Comparison of ENCODE assay signal across 27 cellular contexts in genomic region chr3:172009736-172010254, GRCh38. TPM values are rescaled to one million over a fixed set of nuclear protein-coding genes. Genes with fewer than 3 reads are reported as not detected.
DNase-seq lines count a peak whose midpoint lies in the region; ATAC-seq, FAIRE-seq and TF ChIP-seq lines count a peak whose summit lies in the region.
"Had no signal": no experiment of that assay in that cellular context is flagged by ENCODE, and none has a peak within 500 bp of the region (broad histone marks: within the 10 kb centered on the region; RNA-seq: fewer than 3 reads in every experiment).

No MANE protein-coding gene starts in this region.

- no peaks in the 10 kb centered on the region; a peak in 1 of 5 replicates for H3K4me1 ChIP-seq in K562 (replicated peaks in 1 of 2; ENCODE audit: control insufficient read depth in 2 of 2, insufficient read depth in 2 of 2, low read length in 2 of 2)
- H3K4me1 ChIP-seq: adrenal gland, foreskin keratinocyte, psoas muscle, upper lobe of right lung had no signal

- no peak for TF ChIP-seq RAD21 in K562 (CRISPR knock-in tag; conservative IDR thresholded peaks at IDR 0.05 in 1 of 2, IDR thresholded peaks at IDR 0.05 in 1 of 2)

- peak overlapping the region; percentile 0 for H3K27ac Mint-ChIP-seq in neural crest cell (ENCODE audit: unreplicated experiment)
- no peak overlapping the region for H3K27ac Mint-ChIP-seq in MCF 10A (ENCODE audit: low read depth, unreplicated experiment)
- H3K27ac Mint-ChIP-seq: activated T-cell treated with anti-CD3 and anti-CD28 coated beads, Interleukin-2, amount 50 U/mL, for 24 hours; CD4-positive, alpha-beta T cell; nephron; T-helper 1 cell treated with Interleukin-12 subunit alpha and Interleukin-12 subunit beta and Interleukin-4 antibody, amounts not matched to agents 30 μg/mL and 1 μg/mL, for 36 hours had no signal

- no peak overlapping the region for H3K27ac ChIP-seq in K562 (ENCODE audit: extremely low read depth, low read depth, low read length)
- H3K27ac ChIP-seq: adrenal gland, brain microvascular endothelial cell, foreskin keratinocyte, GM23248, psoas muscle, upper lobe of right lung had no signal

- FAIRE-seq in K562 (lab: Jason Lieb, UNC) = no peak

- H3K9me3 ChIP-seq in K562 (replicated peaks; ENCODE audit: control insufficient read depth, insufficient read depth, low read depth, low read length) = no peaks in the 10 kb centered on the region
- H3K9me3 ChIP-seq: adrenal gland, psoas muscle, upper lobe of right lung had no signal

- peak; percentile 31; the same call in 2 of the 3 replicates for ATAC-seq in K562
- ATAC-seq: foreskin keratinocyte, psoas muscle, upper lobe of right lung had no signal

- no peak for TF ChIP-seq EP300 in K562 (IDR thresholded peaks at IDR 0.05; ENCODE audit: low read length)

- H3K4me3 ChIP-seq in K562 = no peak overlapping the region
- H3K4me3 ChIP-seq: adrenal gland, GM23248, psoas muscle, upper lobe of right lung had no signal

- in situ Hi-C loops in K562 (cut with MboI) = no loop called here

- H3K27me3 ChIP-seq in K562 (ENCODE audit: control insufficient read depth in 2 of 2, insufficient read depth in 2 of 2, low read length in 2 of 2) = no peaks in the 10 kb centered on the region
- H3K27me3 ChIP-seq: adrenal gland, brain microvascular endothelial cell, foreskin keratinocyte, upper lobe of right lung had no signal

- CTCF ChIA-PET in K562 (lab: Yijun Ruan, JAX; ENCODE audit: low intra/inter-chr PET ratio) = no interaction called here
- CTCF ChIA-PET in MCF 10A (lab: Yijun Ruan, JAX) = no interaction called here

- peak; percentile 56 for DNase-seq in NCI-H1092 treated with DMSO at 0.1 percent for 48 hours (lab: John Stamatoyannopoulos, UW)
- no peak for DNase-seq in NCI-H1092 (lab: John Stamatoyannopoulos, UW)
- DNase-seq in NCI-H2029 (lab: John Stamatoyannopoulos, UW) = peak; percentile 58
- DNase-seq in K562 (ENCODE audit: extremely low read depth in 1 of 4, low spot score in 3 of 4) = no peak
- DNase-seq in neural crest cell (ENCODE audit: low read depth, low spot score) = no peak
- DNase-seq in Ammon's horn (ENCODE audit: low spot score) = no peak
- no peak for DNase-seq in MCF 10A (ENCODE audit: unreplicated experiment)
- DNase-seq in NK-92 (lab: John Stamatoyannopoulos, UW; ENCODE audit: unreplicated experiment) = no peak
- DNase-seq: 8988T; activated CD4-positive, alpha-beta T cell treated with anti-CD3 and anti-CD28 coated beads for 1 hour; activated T-cell treated with anti-CD3 and anti-CD28 coated beads, Interleukin-2, amount 50 U/mL, for 24 hours; adrenal gland; brain microvascular endothelial cell; CD4-positive, alpha-beta T cell; DMS53; foreskin keratinocyte; GDM1; GM23248; Kasumi-1; NCI-H187 treated with DMSO at 0.1 percent for 48 hours; NCI-H345; psoas muscle; RPMI8226; substantia nigra; upper lobe of right lung had no signal

- no peak overlapping the region for H3K4me2 ChIP-seq in K562 (ENCODE audit: insufficient read depth, low read length)

- no peaks in the 10 kb centered on the region for H4K20me1 ChIP-seq in K562 (replicated peaks; ENCODE audit: control insufficient read depth, insufficient read depth, low read length)

- no peak overlapping the region for H3K9ac ChIP-seq in K562 (ENCODE audit: insufficient read depth in 1 of 2, low read depth in 2 of 2, low read length in 2 of 2)
- H3K9ac ChIP-seq: GM23248 had no signal

- peak overlapping the region; percentile 79 for H2AFZ ChIP-seq in K562 (ENCODE audit: low read depth, low read length)
- H2AFZ ChIP-seq: GM23248 had no signal

- peaks cover 19% of the 10 kb centered on the region for H3K4me1 Mint-ChIP-seq in neural crest cell
- H3K4me1 Mint-ChIP-seq in MCF 10A (ENCODE audit: insufficient read depth, unreplicated experiment) = no peaks in the 10 kb centered on the region
- H3K4me1 Mint-ChIP-seq: nephron had no signal

- H3K36me3 Mint-ChIP-seq in neural crest cell (ENCODE audit: low read depth) (no peaks in the 10 kb centered on the region), MCF 10A (ENCODE audit: insufficient read depth, unreplicated experiment) (no peaks in the 10 kb centered on the region)

- H3K27me3 Mint-ChIP-seq in neural crest cell (ENCODE audit: low read depth) = no peaks in the 10 kb centered on the region
- no peaks in the 10 kb centered on the region for H3K27me3 Mint-ChIP-seq in MCF 10A (ENCODE audit: insufficient read depth, unreplicated experiment)
- H3K27me3 Mint-ChIP-seq: activated T-cell treated with anti-CD3 and anti-CD28 coated beads, Interleukin-2, amount 50 U/mL, for 24 hours had no signal

- intact Hi-C loops in K562 (cut with micrococcal nuclease) (no loop called here), MCF 10A (cut with micrococcal nuclease) (no loop called here)

- TF ChIP-seq POLR2A in K562 (conservative IDR thresholded peaks at IDR 0.05) = no peak

- no peak overlapping the region for H3K4me3 Mint-ChIP-seq in neural crest cell
- H3K4me3 Mint-ChIP-seq in MCF 10A (ENCODE audit: unreplicated experiment) = no peak overlapping the region
- H3K4me3 Mint-ChIP-seq: activated T-cell treated with anti-CD3 and anti-CD28 coated beads, Interleukin-2, amount 50 U/mL, for 24 hours; CD4-positive, alpha-beta T cell; nephron; T-helper 1 cell treated with Interleukin-12 subunit alpha and Interleukin-12 subunit beta and Interleukin-4 antibody, amounts not matched to agents 30 μg/mL and 1 μg/mL, for 36 hours had no signal

- H3K36me3 ChIP-seq in K562 (ENCODE audit: control insufficient read depth, insufficient read depth, low read length) = no peaks in the 10 kb centered on the region
- H3K36me3 ChIP-seq: adrenal gland, brain microvascular endothelial cell, upper lobe of right lung had no signal

- no peaks in the 10 kb centered on the region for H3K79me2 ChIP-seq in K562 (ENCODE audit: control insufficient read depth, insufficient read depth, low read length)

- BruUV-seq in K562 (replicated peaks; lab: Mats Ljungman, UMichigan) (no TSS peak), MCF 10A (replicated peaks; lab: Mats Ljungman, UMichigan) (no TSS peak)

- TF ChIP-seq CTCF in K562 (IDR thresholded peaks at IDR 0.05 in 2 of 3, conservative IDR thresholded peaks at IDR 0.05 in 1 of 3; ENCODE audit: insufficient read depth in 2 of 3, low read depth in 1 of 3, low read length in 3 of 3) (no peak), neural crest cell (conservative IDR thresholded peaks at IDR 0.05) (no peak), MCF 10A (IDR thresholded peaks at IDR 0.05; ENCODE audit: unreplicated experiment) (no peak)

- 56% methylated on average over 4 of the region's 4 CpGs for WGBS in K562 (ENCODE audit: insufficient coverage, low coverage, missing lambda C conversion rate)

- H3K9me3 Mint-ChIP-seq in neural crest cell (no peaks in the 10 kb centered on the region), MCF 10A (ENCODE audit: unreplicated experiment) (no peaks in the 10 kb centered on the region)
- H3K9me3 Mint-ChIP-seq: activated T-cell treated with anti-CD3 and anti-CD28 coated beads, Interleukin-2, amount 50 U/mL, for 24 hours; CD4-positive, alpha-beta T cell; nephron; T-helper 1 cell treated with Interleukin-12 subunit alpha and Interleukin-12 subunit beta and Interleukin-4 antibody, amounts not matched to agents 30 μg/mL and 1 μg/mL, for 36 hours had no signal

- H3K9me1 ChIP-seq in K562 (ENCODE audit: control insufficient read depth, insufficient read depth, low read length) = no peaks in the 10 kb centered on the region

- POLR2A ChIA-PET in K562 (lab: Yijun Ruan, JAX) (no interaction called here), MCF 10A (lab: Yijun Ruan, JAX) (no interaction called here)

TF ChIP-seq in K562, 482 proteins besides CTCF, POLR2A, EP300 and RAD21 (continues in another document):
- TF ChIP-seq ZNF3 (CRISPR knock-in tag; IDR thresholded peaks at IDR 0.05) (no peak), ETS2 (tag; IDR thresholded peaks at IDR 0.05; ENCODE audit: borderline replicate concordance, poor library complexity, severe bottlenecking) (no peak), IRF2 (CRISPR knock-in tag; IDR thresholded peaks at IDR 0.05) (no peak), NEUROD1 (IDR thresholded peaks at IDR 0.05; ENCODE audit: borderline replicate concordance, low read depth, low read length, partially characterized antibody) (no peak), SPI1 (IDR thresholded peaks at IDR 0.05; ENCODE audit: borderline replicate concordance, low read depth, low read length) (no peak), SUPT5H (IDR thresholded peaks at IDR 0.05) (no peak), ZNF23 (CRISPR knock-in tag; IDR thresholded peaks at IDR 0.05) (no peak), ZNF146 (CRISPR knock-in tag; IDR thresholded peaks at IDR 0.05; ENCODE audit: unreplicated experiment) (no peak), MYNN (IDR thresholded peaks at IDR 0.05) (no peak), MYNN (CRISPR knock-in tag; IDR thresholded peaks at IDR 0.05) (no peak)
- TF ChIP-seq, protein P1, sequence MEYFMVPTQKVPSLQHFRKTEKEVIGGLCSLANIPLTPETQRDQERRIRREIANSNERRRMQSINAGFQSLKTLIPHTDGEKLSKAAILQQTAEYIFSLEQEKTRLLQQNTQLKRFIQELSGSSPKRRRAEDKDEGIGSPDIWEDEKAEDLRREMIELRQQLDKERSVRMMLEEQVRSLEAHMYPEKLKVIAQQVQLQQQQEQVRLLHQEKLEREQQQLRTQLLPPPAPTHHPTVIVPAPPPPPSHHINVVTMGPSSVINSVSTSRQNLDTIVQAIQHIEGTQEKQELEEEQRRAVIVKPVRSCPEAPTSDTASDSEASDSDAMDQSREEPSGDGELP (CRISPR knock-in tag; IDR thresholded peaks at IDR 0.05; ENCODE audit: borderline replicate concordance) = no peak

RNA-seq across cellular contexts. Expression of gene FNDC3B, which starts 29.6 kb away (rescaled TPM):
- total RNA-seq in K562 (2011; cell fraction: chromatin; rRNA removed; ENCODE audit: low replicate concordance) = 142 and 253 TPM in 2 replicates
- 37.0 and 58.0 TPM in 2 replicates for total RNA-seq in K562 (2011; cell fraction: nucleolus; rRNA removed)
- 132 and 200 TPM in 2 replicates for total RNA-seq in K562 (2011; cell fraction: nucleoplasm; rRNA removed)
- 19.1 and 20.2 TPM in 2 replicates for total RNA-seq in K562 (2014; rRNA removed)
- 23.8 and 29.5 TPM in 2 replicates for total RNA-seq in K562 (2014; rRNA removed; fragmentation: Illumina TruSeq; extraction: Trizol)
- total RNA-seq in K562 (2015; rRNA removed; fragmentation: Illumina TruSeq; extraction: Trizol) = 25.6 and 26.1 TPM in 2 replicates
- 29.5 and 35.8 TPM in 2 replicates for total RNA-seq in K562 (2021)
- 10.9 and 12.1 TPM in 2 replicates for polyA plus RNA-seq in K562 (2011; rRNA removed)
- polyA plus RNA-seq in K562 (2011; cell fraction: cytosol; rRNA removed) = 7.1 and 12.2 TPM in 2 replicates
- 46.5 and 50.1 TPM in 2 replicates for polyA plus RNA-seq in K562 (2011; cell fraction: nucleus; rRNA removed)
- polyA plus RNA-seq in K562 (2012) = 14.7 and 30.8 TPM in 2 replicates
- polyA plus RNA-seq in K562 (2014; fragmentation: Illumina TruSeq; extraction: Trizol) = 14.0 and 16.2 TPM in 2 replicates
- 10 to 100 TPM in 1 of 2 experiments, 1 to 10 TPM in 1; 7.0 to 10.5 TPM for polyA plus RNA-seq in K562 (2014; fragmentation: Nextera tagmentation; extraction: Ambion mirVana)
- 9.2 and 9.8 TPM in 2 replicates for polyA plus RNA-seq in K562 (2014; rRNA removed)
- polyA minus RNA-seq in K562 (2011; rRNA and poly(A)+ RNA removed) = 46.1 and 71.6 TPM in 2 replicates
- polyA minus RNA-seq in K562 (2011; cell fraction: cytosol; rRNA and poly(A)+ RNA removed) = 11.2 and 13.2 TPM in 2 replicates
- polyA minus RNA-seq in K562 (2011; cell fraction: nucleus; rRNA and poly(A)+ RNA removed) = 59.6 and 111 TPM in 2 replicates
- total RNA-seq in neural crest cell = 38.2 and 41.5 TPM in 2 replicates
- total RNA-seq in MCF 10A (2022) = 149 TPM in 2 replicates

Comparison
In these comparisons a context has a peak if more than half of its experiments do, and no peak if none do; other contexts are left out.
1. DNase-seq: peak in NCI-H1092 treated with DMSO at 0.1 percent for 48 hours (single experiment) and NCI-H2029 (single experiment); none in NCI-H1092 (single experiment), K562 (0 of 4), neural crest cell (single experiment), Ammon's horn (single experiment), MCF 10A (single experiment) and NK-92 (single experiment).